17 cellular contexts compared by ENCODE assay signal in genomic region chr10:73219384-73219783, GRCh38. TPM values are rescaled to one million over a fixed set of nuclear protein-coding genes. Genes with fewer than 3 reads are reported as not detected.
A peak's percentile ranks its signal among the peaks of the same experiment; 100 is the strongest.
DNase-seq lines count a peak whose midpoint lies in the region; ATAC-seq, FAIRE-seq and TF ChIP-seq lines count a peak whose summit lies in the region.
"Had no signal": no experiment of that assay in that cellular context is flagged by ENCODE, and none has a peak within 500 bp of the region (broad histone marks: within the 10 kb centered on the region; RNA-seq: fewer than 3 reads in every experiment).

No MANE protein-coding gene starts in this region.

- no peaks in the 10 kb centered on the region for H3K27me3 ChIP-seq in astrocyte (ENCODE audit: insufficient read depth, low read length)
- no peaks in the 10 kb centered on the region for H3K27me3 ChIP-seq in ascending aorta
- H3K27me3 ChIP-seq: BLaER1 treated with 17β-estradiol and CSF1 and Interleukin-3, amounts not matched to agents 10 nM and 100 nM had no signal

- H3K36me3 Mint-ChIP-seq in astrocyte (ENCODE audit: low read depth, unreplicated experiment) = peaks cover 10% of the 10 kb centered on the region
- peaks cover 25% of the 10 kb centered on the region for H3K36me3 Mint-ChIP-seq in activated CD4-positive, alpha-beta T cell treated with anti-CD3 and anti-CD28 coated beads, Interleukin-2, amount 10 ng/mL, durations not matched to agents 24 days and 14 days (ENCODE audit: low read depth)

- H3K27ac ChIP-seq in astrocyte (ENCODE audit: low read depth, low read length) (no peak overlapping the region), ascending aorta (no peak overlapping the region)
- H3K27ac ChIP-seq: 22Rv1; A549; BLaER1 treated with 17β-estradiol and CSF1 and Interleukin-3, amounts not matched to agents 10 nM and 100 nM; C4-2B had no signal

- H3K79me2 ChIP-seq in astrocyte (ENCODE audit: insufficient read depth, low read length) = no peaks in the 10 kb centered on the region

- intact Hi-C loops in ascending aorta (cut with DNase I) = no loop called here
- intact Hi-C loops in activated CD4-positive, alpha-beta T cell treated with anti-CD3 and anti-CD28 coated beads, Interleukin-2, amount 10 ng/mL, durations not matched to agents 24 days and 14 days (cut with micrococcal nuclease) = no loop called here

- H3K4me3 Mint-ChIP-seq in astrocyte (ENCODE audit: unreplicated experiment) = no peak overlapping the region
- no peak overlapping the region for H3K4me3 Mint-ChIP-seq in activated CD4-positive, alpha-beta T cell treated with anti-CD3 and anti-CD28 coated beads, Interleukin-2, amount 10 ng/mL, durations not matched to agents 24 days and 14 days
- H3K4me3 Mint-ChIP-seq: B cell; CD4-positive, alpha-beta T cell; CD8-positive, alpha-beta T cell had no signal

- no peak overlapping the region for H3K4me3 ChIP-seq in astrocyte (ENCODE audit: insufficient read depth, low read depth, low read length)
- H3K4me3 ChIP-seq in ascending aorta = no peak overlapping the region
- H3K4me3 ChIP-seq: A549; BLaER1 treated with 17β-estradiol and CSF1 and Interleukin-3, amounts not matched to agents 10 nM and 100 nM had no signal

- H2AFZ ChIP-seq in astrocyte (ENCODE audit: low read depth, low read length) = no peak overlapping the region

- TF ChIP-seq CTCF in astrocyte (IDR thresholded peaks at IDR 0.05; ENCODE audit: insufficient read depth, low read depth, low read length) (no peak), ascending aorta (IDR thresholded peaks at IDR 0.05) (no peak)

- TF ChIP-seq POLR2A in GM12891 (IDR thresholded peaks at IDR 0.05; ENCODE audit: low read depth, low read length) (no peak), H54 (IDR thresholded peaks at IDR 0.05; ENCODE audit: low read depth, low read length) (no peak)

- H3K36me3 ChIP-seq in astrocyte (ENCODE audit: insufficient read depth, low read length) = peaks cover 6% of the 10 kb centered on the region
- peaks cover 10 to 21% of the 10 kb centered on the region in 2 donors for H3K36me3 ChIP-seq in ascending aorta

- FAIRE-seq in GM12891 (lab: Jason Lieb, UNC) = peak; percentile 20
- peak; percentile 27 for FAIRE-seq in H54 (lab: Jason Lieb, UNC)
- FAIRE-seq in astrocyte (lab: Jason Lieb, UNC) = peak; percentile 72

- H3K9me3 ChIP-seq in astrocyte (ENCODE audit: insufficient read depth, low read depth, low read length) = no peaks in the 10 kb centered on the region
- no peaks in the 10 kb centered on the region for H3K9me3 ChIP-seq in ascending aorta
- H3K9me3 ChIP-seq: A549, Caco-2 had no signal

- no peaks in the 10 kb centered on the region for H3K9me3 Mint-ChIP-seq in astrocyte (ENCODE audit: unreplicated experiment)
- H3K9me3 Mint-ChIP-seq in activated CD4-positive, alpha-beta T cell treated with anti-CD3 and anti-CD28 coated beads, Interleukin-2, amount 10 ng/mL, durations not matched to agents 24 days and 14 days = peaks cover 3% of the 10 kb centered on the region
- H3K9me3 Mint-ChIP-seq: CD4-positive, alpha-beta T cell; CD8-positive, alpha-beta T cell had no signal

- H3K27ac Mint-ChIP-seq in astrocyte (ENCODE audit: unreplicated experiment) = no peak overlapping the region
- no peak overlapping the region for H3K27ac Mint-ChIP-seq in activated CD4-positive, alpha-beta T cell treated with anti-CD3 and anti-CD28 coated beads, Interleukin-2, amount 10 ng/mL, durations not matched to agents 24 days and 14 days
- H3K27ac Mint-ChIP-seq: B cell; CD4-positive, alpha-beta T cell; CD8-positive, alpha-beta T cell had no signal

- H3K4me1 ChIP-seq in astrocyte (ENCODE audit: insufficient read depth, low read length) (no peaks in the 10 kb centered on the region), ascending aorta (no peaks in the 10 kb centered on the region)
- H3K4me1 ChIP-seq: A549; BLaER1 treated with 17β-estradiol and CSF1 and Interleukin-3, amounts not matched to agents 10 nM and 100 nM had no signal

- H3K9ac ChIP-seq in astrocyte (ENCODE audit: low read length) = no peak overlapping the region
- H3K9ac ChIP-seq: BLaER1 treated with 17β-estradiol and CSF1 and Interleukin-3, amounts not matched to agents 10 nM and 100 nM had no signal

- no peaks in the 10 kb centered on the region for H3K4me1 Mint-ChIP-seq in astrocyte (ENCODE audit: low read depth, unreplicated experiment)
- no peaks in the 10 kb centered on the region for H3K4me1 Mint-ChIP-seq in activated CD4-positive, alpha-beta T cell treated with anti-CD3 and anti-CD28 coated beads, Interleukin-2, amount 10 ng/mL, durations not matched to agents 24 days and 14 days

- H3K27me3 Mint-ChIP-seq in astrocyte (ENCODE audit: low read depth, unreplicated experiment) = no peaks in the 10 kb centered on the region
- no peaks in the 10 kb centered on the region for H3K27me3 Mint-ChIP-seq in activated CD4-positive, alpha-beta T cell treated with anti-CD3 and anti-CD28 coated beads, Interleukin-2, amount 10 ng/mL, durations not matched to agents 24 days and 14 days
- H3K27me3 Mint-ChIP-seq: B cell; CD4-positive, alpha-beta T cell had no signal

- H3K4me2 ChIP-seq in astrocyte (ENCODE audit: low read length) = no peak overlapping the region
- H3K4me2 ChIP-seq: A549; BLaER1 treated with 17β-estradiol and CSF1 and Interleukin-3, amounts not matched to agents 10 nM and 100 nM had no signal

- no peak for DNase-seq in GM12891 (ENCODE audit: insufficient read length, low spot score)
- no peak for DNase-seq in H54 (ENCODE audit: insufficient read length, low spot score)
- DNase-seq in astrocyte (ENCODE audit: low read depth) = no peak
- DNase-seq in left lobe of liver (ENCODE audit: low spot score) = no peak
- no peak for DNase-seq in activated effector memory CD4-positive, alpha-beta T cell treated with anti-CD3 and anti-CD28 coated beads, Interleukin-2, amount 50 U/mL, for 16 hours
- DNase-seq in ascending aorta (ENCODE audit: low spot score in 2 of 2) = no peak
- DNase-seq in activated CD4-positive, alpha-beta T cell treated with anti-CD3 and anti-CD28 coated beads, Interleukin-2, amount 10 ng/mL, durations not matched to agents 24 days and 14 days = no peak
- DNase-seq: CD4-positive, alpha-beta T cell; CD8-positive, alpha-beta T cell; DMS79 treated with DMSO at 0.1 percent for 48 hours; GF-D8 had no signal

- ATAC-seq in left lobe of liver = peak; percentile 54
- ATAC-seq: CD8-positive, alpha-beta T cell had no signal

- no peaks in the 10 kb centered on the region for H4K20me1 ChIP-seq in astrocyte (ENCODE audit: insufficient read depth, low read length)
- H4K20me1 ChIP-seq: BLaER1 treated with 17β-estradiol and CSF1 and Interleukin-3, amounts not matched to agents 10 nM and 100 nM had no signal

TF ChIP-seq in GM12891, 5 proteins besides CTCF, POLR2A, EP300 and RAD21:
- no peak for TF ChIP-seq POLR2AphosphoS5 (IDR thresholded peaks at IDR 0.05; ENCODE audit: low read depth, low read length)
- TF ChIP-seq POU2F2 (IDR thresholded peaks at IDR 0.05; ENCODE audit: low read depth, low read length) = no peak
- no peak for TF ChIP-seq PAX5 (IDR thresholded peaks at IDR 0.05; ENCODE audit: insufficient read depth, low read length, severe bottlenecking)
- TF ChIP-seq TAF1 (IDR thresholded peaks at IDR 0.05; ENCODE audit: low read depth, low read length) = no peak
- TF ChIP-seq SPI1 (IDR thresholded peaks at IDR 0.05; ENCODE audit: low read depth, low read length) = no peak
TF ChIP-seq in GM12891: peak in this region for 0.

RNA-seq across cellular contexts. Expression of gene DNAJC9, which starts 27.7 kb away (rescaled TPM):
- 24.5 TPM for polyA plus RNA-seq in GM12891 (2012; ENCODE audit: low read depth, missing spikeins)
- 18.9 and 23.3 TPM in 2 replicates for total RNA-seq in astrocyte
- total RNA-seq in left lobe of liver = 5.8 TPM
- 5.3 TPM for total RNA-seq in ascending aorta
- 54.2 and 56.6 TPM in 2 replicates for total RNA-seq in activated CD4-positive, alpha-beta T cell treated with anti-CD3 and anti-CD28 coated beads, Interleukin-2, amount 10 ng/mL, durations not matched to agents 24 days and 14 days

RNA-seq across cellular contexts. Expression of gene MRPS16, which starts 33.1 kb away (rescaled TPM):
- polyA plus RNA-seq in GM12891 (2012; ENCODE audit: low read depth, missing spikeins) = 98.2 TPM
- 57.5 and 67.0 TPM in 2 replicates for total RNA-seq in astrocyte
- total RNA-seq in left lobe of liver = 53.6 TPM
- total RNA-seq in ascending aorta = 44.5 TPM
- total RNA-seq in activated CD4-positive, alpha-beta T cell treated with anti-CD3 and anti-CD28 coated beads, Interleukin-2, amount 10 ng/mL, durations not matched to agents 24 days and 14 days = 164 TPM in 2 replicates

RNA-seq across cellular contexts. Expression of gene FAM149B1, which starts 51.5 kb away (rescaled TPM):
- 8.9 TPM for polyA plus RNA-seq in GM12891 (2012; ENCODE audit: low read depth, missing spikeins)
- total RNA-seq in astrocyte = 14.0 and 14.9 TPM in 2 replicates
- total RNA-seq in left lobe of liver = 11.1 TPM
- 19.4 TPM for total RNA-seq in ascending aorta
- total RNA-seq in activated CD4-positive, alpha-beta T cell treated with anti-CD3 and anti-CD28 coated beads, Interleukin-2, amount 10 ng/mL, durations not matched to agents 24 days and 14 days = 10.5 and 11.5 TPM in 2 replicates

RNA-seq across cellular contexts. Expression of gene ECD, which starts 51.6 kb away (rescaled TPM):
- 27.2 TPM for polyA plus RNA-seq in GM12891 (2012; ENCODE audit: low read depth, missing spikeins)
- total RNA-seq in astrocyte (33.7 and 35.6 TPM in 2 replicates), left lobe of liver (9.1 TPM), ascending aorta (6.2 TPM)
- total RNA-seq in activated CD4-positive, alpha-beta T cell treated with anti-CD3 and anti-CD28 coated beads, Interleukin-2, amount 10 ng/mL, durations not matched to agents 24 days and 14 days = 38.5 and 40.7 TPM in 2 replicates
